Comparison of ENCODE assay signal across 8 cellular contexts in the genomic region with DNA sequence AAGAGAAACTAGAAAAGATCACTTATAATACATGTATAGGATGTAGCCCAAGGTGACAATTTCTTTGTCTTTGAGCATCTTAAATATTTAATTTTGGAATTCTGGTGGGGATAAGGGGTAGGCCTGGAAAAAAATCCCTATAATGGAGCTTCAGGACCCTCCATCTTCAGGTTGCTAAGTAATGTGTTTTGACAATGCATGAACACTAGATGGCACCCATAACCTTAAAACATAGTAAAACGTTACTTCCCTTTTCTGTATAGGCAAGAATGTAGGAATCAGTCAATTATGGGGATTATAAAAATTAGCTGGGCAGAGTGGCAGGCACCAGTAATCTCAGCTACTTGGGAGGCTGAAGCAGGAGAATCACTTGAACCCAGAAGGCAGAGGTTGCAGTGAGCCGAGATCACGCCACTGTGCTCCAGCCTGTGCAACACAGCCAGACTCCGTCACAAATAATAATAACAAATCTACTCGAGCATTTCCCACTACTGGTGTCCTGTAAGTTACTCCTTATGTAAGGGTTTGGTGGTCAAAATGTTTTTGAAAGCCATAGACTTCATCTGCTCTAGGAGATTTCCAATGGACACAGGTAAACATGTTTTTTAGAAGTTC.
A peak's percentile ranks its signal among the peaks of the same experiment; 100 is the strongest.
DNase-seq lines count a peak whose midpoint lies in the region; ATAC-seq and TF ChIP-seq lines count a peak whose summit lies in the region.

No MANE protein-coding gene starts in this region.

- POLR2A ChIA-PET in A673 (lab: Charles Lee; ENCODE audit: low non-redundant PET), result interaction anchor here (0.5 kb wide), 3 partner anchors 99 to 1430 kb away, joined by 3 to 4 read pairs (median 4); no protein-coding TSS in a partner anchor

- no peak overlapping the region for H3K27ac ChIP-seq in A673 (ENCODE audit: low read depth, low read length, poor library complexity, severe bottlenecking)
- no peak overlapping the region for H3K27ac ChIP-seq in left lung
- no peak overlapping the region for H3K27ac ChIP-seq in thyroid gland

- TF ChIP-seq CTCF in A673 (conservative IDR thresholded peaks at IDR 0.05; ENCODE audit: low read depth, low read length) (peak; percentile 83), astrocyte of the cerebellum (IDR thresholded peaks at IDR 0.05; ENCODE audit: low read depth, low read length, missing control alignments) (peak; percentile 60), left lung (IDR thresholded peaks at IDR 0.05) (peak; percentile 35 to 42), thyroid gland (IDR thresholded peaks at IDR 0.05) (peak in 3 of 6 experiments; percentile 54 to 57 (median 56))

- H3K36me3 ChIP-seq in A673 (ENCODE audit: insufficient read depth, low read length, poor library complexity, severe bottlenecking), result no peaks in the 10 kb centered on the region
- no peaks in the 10 kb centered on the region for H3K36me3 ChIP-seq in left lung
- H3K36me3 ChIP-seq in thyroid gland, result no peaks in the 10 kb centered on the region

- DNase-seq in A673 (ENCODE audit: low spot score) (peak; percentile 88), NCI-H2196 (lab: John Stamatoyannopoulos, UW; ENCODE audit: unreplicated experiment) (peak; percentile 5), astrocyte of the cerebellum (ENCODE audit: low read depth) (peak; percentile 32), left lung (no peak), ureter (ENCODE audit: low spot score) (no peak), thyroid gland (no peak)

- H3K4me3 ChIP-seq in A673 (ENCODE audit: low read depth, low read length, poor library complexity, severe bottlenecking) (no peak overlapping the region), astrocyte of the cerebellum (ENCODE audit: low read depth, low read length) (no peak overlapping the region), left lung (no peak overlapping the region), thyroid gland (replicated peaks in 1 of 3) (no peak overlapping the region)

- CTCF ChIA-PET in A673 (lab: Charles Lee), result interaction anchor here (0.6 to 1.7 kb wide), 6 partner anchors 8 to 739 kb away, joined by 3 to 9 read pairs (median 8); no protein-coding TSS in a partner anchor

- intact Hi-C loops in A673 (cut with micrococcal nuclease; ENCODE audit: unreplicated experiment) (loop anchor here (2.0 kb wide), 1 partner anchor 737 kb away; no protein-coding TSS in a partner anchor), left lung (cut with DNase I) (no loop called here), thyroid gland (cut with DNase I) (loop anchor here (10.0 kb wide), 1 partner anchor 1113 kb away; no protein-coding TSS in a partner anchor)

- ATAC-seq in GM18499 (IDR thresholded peaks at IDR 0.05; ENCODE audit: insufficient read depth, unreplicated experiment), result peak; percentile 76
- ATAC-seq in HG02870 (IDR thresholded peaks at IDR 0.05; ENCODE audit: unreplicated experiment), result peak; percentile 87
- ATAC-seq in left lung, result peak; percentile 84

- in situ Hi-C loops in astrocyte of the cerebellum (cut with HindIII; ENCODE audit: low sequenced_read_pairs), result loop anchor here (25.0 kb wide), 1 partner anchor 709 kb away; no protein-coding TSS in a partner anchor

- 36 to 51% methylated on average over 5 of the region's 5 CpGs for WGBS in thyroid gland, 2 donors

- no peaks in the 10 kb centered on the region for H3K9me3 ChIP-seq in A673 (ENCODE audit: low read depth, low read length, poor library complexity, severe bottlenecking)
- no peaks in the 10 kb centered on the region for H3K9me3 ChIP-seq in left lung
- H3K9me3 ChIP-seq in thyroid gland, result no peaks in the 10 kb centered on the region

- H3K4me1 ChIP-seq in A673 (ENCODE audit: insufficient read depth, low read length, poor library complexity, severe bottlenecking) (peaks cover 26% of the 10 kb centered on the region), left lung (no peaks in the 10 kb centered on the region), thyroid gland (no peaks in the 10 kb centered on the region)

- BruUV-seq in A673 (replicated peaks; lab: Mats Ljungman, UMichigan), result no TSS peak

- H3K27me3 ChIP-seq in A673 (replicated peaks; ENCODE audit: insufficient read depth, low read depth, low read length, poor library complexity) (no peaks in the 10 kb centered on the region), left lung (no peaks in the 10 kb centered on the region), thyroid gland (no peaks in the 10 kb centered on the region)

- no peak for TF ChIP-seq POLR2A in thyroid gland (IDR thresholded peaks at IDR 0.05)

Comparison
In these comparisons a context has a peak if more than half of its experiments do, and no peak if none do; other contexts are left out.
1. DNase-seq: peak in A673 (single experiment), NCI-H2196 (single experiment) and astrocyte of the cerebellum (single experiment); none in left lung (0 of 2), ureter (single experiment) and thyroid gland (0 of 2).
2. intact Hi-C loops: an anchor here in A673 (2.0 kb wide) and thyroid gland (10.0 kb wide); none called in left lung.
3. Peak in every context shown above with its lines, with median percentiles within 50 percentile points of each other: ATAC-seq.